Comparison of ENCODE assay signal across 1 cellular context in the genomic region with DNA sequence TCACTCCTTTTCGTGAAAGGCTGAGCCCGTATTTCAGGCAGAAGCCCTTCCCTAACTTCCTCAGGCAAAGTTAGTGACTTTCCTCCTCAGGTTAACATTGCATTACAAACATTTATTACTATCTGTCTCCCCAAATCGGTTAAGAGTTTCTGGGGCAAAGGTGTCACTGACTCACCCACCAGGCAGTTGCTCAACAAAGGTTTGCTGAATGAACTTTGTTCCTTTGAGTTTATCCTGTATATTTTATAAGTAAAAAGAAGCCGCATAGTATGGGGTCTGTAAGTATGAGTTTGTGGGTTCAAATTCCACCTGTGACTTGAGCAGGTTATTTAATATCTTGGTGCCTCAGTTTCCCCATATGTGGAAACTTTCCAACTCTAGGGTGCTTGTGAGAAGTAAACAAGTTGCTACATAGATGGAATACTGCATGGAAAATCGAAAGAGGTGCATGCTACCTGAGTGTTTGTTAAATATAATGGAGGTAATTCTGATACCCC.
TF ChIP-seq lines count a peak whose summit lies in the region.

No MANE protein-coding gene starts in this region.

TF ChIP-seq in HepG2, 621 proteins besides CTCF, POLR2A, EP300 and RAD21 (continued from another document and continues in another):
- TF ChIP-seq SP2 (CRISPR knock-in tag; IDR thresholded peaks at IDR 0.05): no peak
- TF ChIP-seq FOXA3 (CRISPR knock-in tag; IDR thresholded peaks at IDR 0.05): peak; percentile 43
- no peak for TF ChIP-seq ZNF264 (CRISPR knock-in tag; IDR thresholded peaks at IDR 0.05)
- TF ChIP-seq HNF4A (CRISPR knock-in tag; IDR thresholded peaks at IDR 0.05): peak; percentile 81
- no peak for TF ChIP-seq NFATC3 (CRISPR knock-in tag; IDR thresholded peaks at IDR 0.05)
- peak; percentile 23; the same call in 1 of the 2 replicates for TF ChIP-seq TBX2 (CRISPR knock-in tag; IDR thresholded peaks at IDR 0.05; ENCODE audit: borderline replicate concordance)
- TF ChIP-seq, protein P1, sequence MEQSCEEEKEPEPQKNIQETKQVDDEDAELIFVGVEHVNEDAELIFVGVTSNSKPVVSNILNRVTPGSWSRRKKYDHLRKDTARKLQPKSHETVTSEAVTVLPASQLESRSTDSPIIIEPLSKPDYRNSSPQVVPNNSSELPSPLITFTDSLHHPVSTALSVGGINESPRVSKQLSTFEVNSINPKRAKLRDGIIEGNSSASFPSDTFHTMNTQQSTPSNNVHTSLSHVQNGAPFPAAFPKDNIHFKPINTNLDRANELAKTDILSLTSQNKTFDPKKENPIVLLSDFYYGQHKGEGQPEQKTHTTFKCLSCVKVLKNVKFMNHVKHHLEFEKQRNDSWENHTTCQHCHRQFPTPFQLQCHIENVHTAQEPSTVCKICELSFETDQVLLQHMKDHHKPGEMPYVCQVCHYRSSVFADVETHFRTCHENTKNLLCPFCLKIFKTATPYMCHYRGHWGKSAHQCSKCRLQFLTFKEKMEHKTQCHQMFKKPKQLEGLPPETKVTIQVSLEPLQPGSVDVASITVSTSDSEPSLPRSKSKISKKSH (CRISPR knock-in tag; IDR thresholded peaks at IDR 0.05; ENCODE audit: borderline replicate concordance): no peak
- no peak for TF ChIP-seq ZNF20 (CRISPR knock-in tag; IDR thresholded peaks at IDR 0.05)
- TF ChIP-seq, protein P2, sequence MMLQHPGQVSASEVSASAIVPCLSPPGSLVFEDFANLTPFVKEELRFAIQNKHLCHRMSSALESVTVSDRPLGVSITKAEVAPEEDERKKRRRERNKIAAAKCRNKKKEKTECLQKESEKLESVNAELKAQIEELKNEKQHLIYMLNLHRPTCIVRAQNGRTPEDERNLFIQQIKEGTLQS (CRISPR knock-in tag; IDR thresholded peaks at IDR 0.05): peak; percentile 64; the same call in 1 of the 2 replicates
- TF ChIP-seq, protein P3, sequence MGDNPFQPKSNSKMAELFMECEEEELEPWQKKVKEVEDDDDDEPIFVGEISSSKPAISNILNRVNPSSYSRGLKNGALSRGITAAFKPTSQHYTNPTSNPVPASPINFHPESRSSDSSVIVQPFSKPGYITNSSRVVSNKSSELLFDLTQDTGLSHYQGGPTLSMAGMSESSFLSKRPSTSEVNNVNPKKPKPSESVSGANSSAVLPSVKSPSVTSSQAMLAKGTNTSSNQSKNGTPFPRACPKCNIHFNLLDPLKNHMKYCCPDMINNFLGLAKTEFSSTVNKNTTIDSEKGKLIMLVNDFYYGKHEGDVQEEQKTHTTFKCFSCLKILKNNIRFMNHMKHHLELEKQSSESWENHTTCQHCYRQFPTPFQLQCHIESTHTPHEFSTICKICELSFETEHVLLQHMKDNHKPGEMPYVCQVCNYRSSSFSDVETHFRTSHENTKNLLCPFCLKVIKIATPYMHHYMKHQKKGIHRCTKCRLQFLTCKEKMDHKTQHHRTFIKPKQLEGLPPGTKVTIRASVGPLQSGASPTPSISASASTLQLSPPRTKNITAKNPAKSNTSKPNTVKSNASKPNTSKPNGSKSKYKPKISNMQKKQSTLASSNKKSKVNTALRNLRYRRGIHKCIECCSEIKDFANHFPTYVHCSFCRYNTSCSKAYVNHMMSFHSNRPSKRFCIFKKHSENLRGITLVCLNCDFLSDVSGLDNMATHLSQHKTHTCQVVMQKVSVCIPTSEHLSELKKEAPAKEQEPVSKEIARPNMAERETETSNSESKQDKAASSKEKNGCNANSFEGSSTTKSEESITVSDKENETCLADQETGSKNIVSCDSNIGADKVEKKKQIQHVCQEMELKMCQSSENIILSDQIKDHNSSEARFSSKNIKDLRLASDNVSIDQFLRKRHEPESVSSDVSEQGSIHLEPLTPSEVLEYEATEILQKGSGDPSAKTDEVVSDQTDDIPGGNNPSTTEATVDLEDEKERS (CRISPR knock-in tag; IDR thresholded peaks at IDR 0.05): no peak
- TF ChIP-seq THAP11 (CRISPR knock-in tag; IDR thresholded peaks at IDR 0.05): peak; percentile 56; the same call in 1 of the 2 replicates
- TF ChIP-seq, protein P4, sequence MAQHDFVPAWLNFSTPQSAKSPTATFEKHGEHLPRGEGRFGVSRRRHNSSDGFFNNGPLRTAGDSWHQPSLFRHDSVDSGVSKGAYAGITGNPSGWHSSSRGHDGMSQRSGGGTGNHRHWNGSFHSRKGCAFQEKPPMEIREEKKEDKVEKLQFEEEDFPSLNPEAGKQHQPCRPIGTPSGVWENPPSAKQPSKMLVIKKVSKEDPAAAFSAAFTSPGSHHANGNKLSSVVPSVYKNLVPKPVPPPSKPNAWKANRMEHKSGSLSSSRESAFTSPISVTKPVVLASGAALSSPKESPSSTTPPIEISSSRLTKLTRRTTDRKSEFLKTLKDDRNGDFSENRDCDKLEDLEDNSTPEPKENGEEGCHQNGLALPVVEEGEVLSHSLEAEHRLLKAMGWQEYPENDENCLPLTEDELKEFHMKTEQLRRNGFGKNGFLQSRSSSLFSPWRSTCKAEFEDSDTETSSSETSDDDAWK (CRISPR knock-in tag; IDR thresholded peaks at IDR 0.05): no peak
- no peak for TF ChIP-seq HHEX (CRISPR knock-in tag; IDR thresholded peaks at IDR 0.05)
- TF ChIP-seq, protein P5, sequence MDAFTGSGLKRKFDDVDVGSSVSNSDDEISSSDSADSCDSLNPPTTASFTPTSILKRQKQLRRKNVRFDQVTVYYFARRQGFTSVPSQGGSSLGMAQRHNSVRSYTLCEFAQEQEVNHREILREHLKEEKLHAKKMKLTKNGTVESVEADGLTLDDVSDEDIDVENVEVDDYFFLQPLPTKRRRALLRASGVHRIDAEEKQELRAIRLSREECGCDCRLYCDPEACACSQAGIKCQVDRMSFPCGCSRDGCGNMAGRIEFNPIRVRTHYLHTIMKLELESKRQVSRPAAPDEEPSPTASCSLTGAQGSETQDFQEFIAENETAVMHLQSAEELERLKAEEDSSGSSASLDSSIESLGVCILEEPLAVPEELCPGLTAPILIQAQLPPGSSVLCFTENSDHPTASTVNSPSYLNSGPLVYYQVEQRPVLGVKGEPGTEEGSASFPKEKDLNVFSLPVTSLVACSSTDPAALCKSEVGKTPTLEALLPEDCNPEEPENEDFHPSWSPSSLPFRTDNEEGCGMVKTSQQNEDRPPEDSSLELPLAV (CRISPR knock-in tag; conservative IDR thresholded peaks at IDR 0.05; ENCODE audit: low read depth): no peak
- TF ChIP-seq ZKSCAN8 (CRISPR knock-in tag; IDR thresholded peaks at IDR 0.05; ENCODE audit: borderline replicate concordance): 0 out of 2 replicates have a peak, but pooled peaks have one; percentile 23
- TF ChIP-seq, protein P6, sequence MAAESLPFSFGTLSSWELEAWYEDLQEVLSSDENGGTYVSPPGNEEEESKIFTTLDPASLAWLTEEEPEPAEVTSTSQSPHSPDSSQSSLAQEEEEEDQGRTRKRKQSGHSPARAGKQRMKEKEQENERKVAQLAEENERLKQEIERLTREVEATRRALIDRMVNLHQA (CRISPR knock-in tag; IDR thresholded peaks at IDR 0.05): no peak
- TF ChIP-seq FOXP1 (IDR thresholded peaks at IDR 0.05): no peak
- TF ChIP-seq FOXP1 (CRISPR knock-in tag; IDR thresholded peaks at IDR 0.05): no peak
- TF ChIP-seq ZNF274 (CRISPR knock-in tag; IDR thresholded peaks at IDR 0.05): no peak
- no peak for TF ChIP-seq ZNF17 (CRISPR knock-in tag; IDR thresholded peaks at IDR 0.05)
- TF ChIP-seq BRCA1 (CRISPR knock-in tag; IDR thresholded peaks at IDR 0.05): no peak
- peak; percentile 92 for TF ChIP-seq CEBPB (IDR thresholded peaks at IDR 0.05; ENCODE audit: borderline replicate concordance, low read depth, low read length)
- TF ChIP-seq ZNF484 (CRISPR knock-in tag; IDR thresholded peaks at IDR 0.05; ENCODE audit: borderline replicate concordance, low read depth): no peak
- peak; percentile 79; the same call in 1 of the 2 replicates for TF ChIP-seq CHD4 (IDR thresholded peaks at IDR 0.05; ENCODE audit: borderline replicate concordance, low read length)
- TF ChIP-seq SAP130 (CRISPR knock-in tag; IDR thresholded peaks at IDR 0.05; ENCODE audit: low read depth): peak; percentile 40; the same call in 1 of the 2 replicates
- TF ChIP-seq, protein P7, sequence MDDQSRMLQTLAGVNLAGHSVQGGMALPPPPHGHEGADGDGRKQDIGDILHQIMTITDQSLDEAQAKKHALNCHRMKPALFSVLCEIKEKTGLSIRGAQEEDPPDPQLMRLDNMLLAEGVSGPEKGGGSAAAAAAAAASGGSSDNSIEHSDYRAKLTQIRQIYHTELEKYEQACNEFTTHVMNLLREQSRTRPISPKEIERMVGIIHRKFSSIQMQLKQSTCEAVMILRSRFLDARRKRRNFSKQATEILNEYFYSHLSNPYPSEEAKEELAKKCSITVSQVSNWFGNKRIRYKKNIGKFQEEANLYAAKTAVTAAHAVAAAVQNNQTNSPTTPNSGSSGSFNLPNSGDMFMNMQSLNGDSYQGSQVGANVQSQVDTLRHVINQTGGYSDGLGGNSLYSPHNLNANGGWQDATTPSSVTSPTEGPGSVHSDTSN (CRISPR knock-in tag; IDR thresholded peaks at IDR 0.05; ENCODE audit: borderline replicate concordance): no peak
- TF ChIP-seq, protein P8, sequence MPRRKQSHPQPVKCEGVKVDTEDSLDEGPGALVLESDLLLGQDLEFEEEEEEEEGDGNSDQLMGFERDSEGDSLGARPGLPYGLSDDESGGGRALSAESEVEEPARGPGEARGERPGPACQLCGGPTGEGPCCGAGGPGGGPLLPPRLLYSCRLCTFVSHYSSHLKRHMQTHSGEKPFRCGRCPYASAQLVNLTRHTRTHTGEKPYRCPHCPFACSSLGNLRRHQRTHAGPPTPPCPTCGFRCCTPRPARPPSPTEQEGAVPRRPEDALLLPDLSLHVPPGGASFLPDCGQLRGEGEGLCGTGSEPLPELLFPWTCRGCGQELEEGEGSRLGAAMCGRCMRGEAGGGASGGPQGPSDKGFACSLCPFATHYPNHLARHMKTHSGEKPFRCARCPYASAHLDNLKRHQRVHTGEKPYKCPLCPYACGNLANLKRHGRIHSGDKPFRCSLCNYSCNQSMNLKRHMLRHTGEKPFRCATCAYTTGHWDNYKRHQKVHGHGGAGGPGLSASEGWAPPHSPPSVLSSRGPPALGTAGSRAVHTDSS (CRISPR knock-in tag; conservative IDR thresholded peaks at IDR 0.05): no peak
- TF ChIP-seq NR2F6 (IDR thresholded peaks at IDR 0.05): peak; percentile 72
- TF ChIP-seq NR2F6 (CRISPR knock-in tag; IDR thresholded peaks at IDR 0.05): peak; percentile 71
- TF ChIP-seq CREM (IDR thresholded peaks at IDR 0.05): peak; percentile 38; the same call in 1 of the 2 replicates
- TF ChIP-seq CREM (CRISPR knock-in tag; IDR thresholded peaks at IDR 0.05): no peak
- no peak for TF ChIP-seq ZNF589 (CRISPR knock-in tag; conservative IDR thresholded peaks at IDR 0.05)
- TF ChIP-seq YY1 (IDR thresholded peaks at IDR 0.05; ENCODE audit: insufficient read depth, insufficient replicate concordance, low read depth, low read length): no peak
- TF ChIP-seq, protein P9, sequence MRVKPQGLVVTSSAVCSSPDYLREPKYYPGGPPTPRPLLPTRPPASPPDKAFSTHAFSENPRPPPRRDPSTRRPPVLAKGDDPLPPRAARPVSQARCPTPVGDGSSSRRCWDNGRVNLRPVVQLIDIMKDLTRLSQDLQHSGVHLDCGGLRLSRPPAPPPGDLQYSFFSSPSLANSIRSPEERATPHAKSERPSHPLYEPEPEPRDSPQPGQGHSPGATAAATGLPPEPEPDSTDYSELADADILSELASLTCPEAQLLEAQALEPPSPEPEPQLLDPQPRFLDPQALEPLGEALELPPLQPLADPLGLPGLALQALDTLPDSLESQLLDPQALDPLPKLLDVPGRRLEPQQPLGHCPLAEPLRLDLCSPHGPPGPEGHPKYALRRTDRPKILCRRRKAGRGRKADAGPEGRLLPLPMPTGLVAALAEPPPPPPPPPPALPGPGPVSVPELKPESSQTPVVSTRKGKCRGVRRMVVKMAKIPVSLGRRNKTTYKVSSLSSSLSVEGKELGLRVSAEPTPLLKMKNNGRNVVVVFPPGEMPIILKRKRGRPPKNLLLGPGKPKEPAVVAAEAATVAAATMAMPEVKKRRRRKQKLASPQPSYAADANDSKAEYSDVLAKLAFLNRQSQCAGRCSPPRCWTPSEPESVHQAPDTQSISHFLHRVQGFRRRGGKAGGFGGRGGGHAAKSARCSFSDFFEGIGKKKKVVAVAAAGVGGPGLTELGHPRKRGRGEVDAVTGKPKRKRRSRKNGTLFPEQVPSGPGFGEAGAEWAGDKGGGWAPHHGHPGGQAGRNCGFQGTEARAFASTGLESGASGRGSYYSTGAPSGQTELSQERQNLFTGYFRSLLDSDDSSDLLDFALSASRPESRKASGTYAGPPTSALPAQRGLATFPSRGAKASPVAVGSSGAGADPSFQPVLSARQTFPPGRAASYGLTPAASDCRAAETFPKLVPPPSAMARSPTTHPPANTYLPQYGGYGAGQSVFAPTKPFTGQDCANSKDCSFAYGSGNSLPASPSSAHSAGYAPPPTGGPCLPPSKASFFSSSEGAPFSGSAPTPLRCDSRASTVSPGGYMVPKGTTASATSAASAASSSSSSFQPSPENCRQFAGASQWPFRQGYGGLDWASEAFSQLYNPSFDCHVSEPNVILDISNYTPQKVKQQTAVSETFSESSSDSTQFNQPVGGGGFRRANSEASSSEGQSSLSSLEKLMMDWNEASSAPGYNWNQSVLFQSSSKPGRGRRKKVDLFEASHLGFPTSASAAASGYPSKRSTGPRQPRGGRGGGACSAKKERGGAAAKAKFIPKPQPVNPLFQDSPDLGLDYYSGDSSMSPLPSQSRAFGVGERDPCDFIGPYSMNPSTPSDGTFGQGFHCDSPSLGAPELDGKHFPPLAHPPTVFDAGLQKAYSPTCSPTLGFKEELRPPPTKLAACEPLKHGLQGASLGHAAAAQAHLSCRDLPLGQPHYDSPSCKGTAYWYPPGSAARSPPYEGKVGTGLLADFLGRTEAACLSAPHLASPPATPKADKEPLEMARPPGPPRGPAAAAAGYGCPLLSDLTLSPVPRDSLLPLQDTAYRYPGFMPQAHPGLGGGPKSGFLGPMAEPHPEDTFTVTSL (CRISPR knock-in tag; IDR thresholded peaks at IDR 0.05; ENCODE audit: borderline replicate concordance): peak; percentile 89; the same call in 1 of the 2 replicates
- no peak for TF ChIP-seq ZZZ3 (CRISPR knock-in tag; IDR thresholded peaks at IDR 0.05; ENCODE audit: borderline replicate concordance)
- peak; percentile 92 for TF ChIP-seq ZNF7 (CRISPR knock-in tag; IDR thresholded peaks at IDR 0.05)
- TF ChIP-seq ZNF652 (CRISPR knock-in tag; IDR thresholded peaks at IDR 0.05; ENCODE audit: borderline replicate concordance, low read depth): no peak
- TF ChIP-seq, protein P10, sequence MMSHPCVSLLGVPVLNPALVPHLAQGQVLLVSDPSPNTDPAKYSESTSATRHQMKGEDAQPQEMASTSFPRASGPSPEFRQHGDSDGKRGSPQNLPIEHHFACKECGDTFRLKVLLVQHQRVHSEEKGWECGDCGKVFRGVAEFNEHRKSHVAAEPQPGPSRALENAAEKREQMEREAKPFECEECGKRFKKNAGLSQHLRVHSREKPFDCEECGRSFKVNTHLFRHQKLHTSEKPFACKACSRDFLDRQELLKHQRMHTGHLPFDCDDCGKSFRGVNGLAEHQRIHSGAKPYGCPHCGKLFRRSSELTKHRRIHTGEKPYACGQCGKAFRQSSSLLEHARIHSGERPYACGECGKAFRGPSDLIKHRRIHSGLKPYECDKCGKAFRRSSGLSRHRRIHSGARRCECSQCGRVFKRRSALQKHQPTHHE (CRISPR knock-in tag; IDR thresholded peaks at IDR 0.05; ENCODE audit: borderline replicate concordance): no peak
- TF ChIP-seq HNRNPLL (IDR thresholded peaks at IDR 0.05; ENCODE audit: low read depth, low read length, poor library complexity, severe bottlenecking): no peak
- peak; percentile 51 for TF ChIP-seq MED1 (CRISPR knock-in tag; IDR thresholded peaks at IDR 0.05)
- TF ChIP-seq HDAC1 (CRISPR knock-in tag; IDR thresholded peaks at IDR 0.05): peak; percentile 65; the same call in 1 of the 2 replicates
